In the genomic region with DNA sequence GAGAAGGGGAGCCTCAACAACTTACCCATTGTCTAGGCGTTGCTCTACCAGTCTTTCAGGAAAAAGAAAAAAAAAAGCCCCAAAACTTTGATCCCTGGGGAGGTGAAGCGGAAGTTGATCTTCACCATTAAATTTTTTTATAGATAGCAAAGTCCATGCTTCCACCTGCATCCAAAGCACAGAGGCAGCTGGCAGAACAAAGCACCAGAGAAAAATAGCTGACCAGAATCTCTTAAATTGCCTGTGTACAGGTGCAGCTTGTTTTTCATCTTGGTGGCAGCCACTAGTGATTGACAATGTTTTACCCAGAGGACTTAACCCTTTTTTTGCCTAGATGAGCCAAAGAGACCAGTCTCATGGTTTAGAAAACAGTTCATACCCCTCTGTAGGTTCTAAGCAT, we compare ENCODE assay signal across 17 cellular contexts.
DNase-seq lines count a peak whose midpoint lies in the region; ATAC-seq and TF ChIP-seq lines count a peak whose summit lies in the region.
"Had no signal": no experiment of that assay in that cellular context is flagged by ENCODE, and none has a peak within 500 bp of the region (broad histone marks: within the 10 kb centered on the region; RNA-seq: fewer than 3 reads in every experiment).

No MANE protein-coding gene starts in this region.

- H3K36me3 ChIP-seq in BLaER1: no peaks in the 10 kb centered on the region
- H3K36me3 ChIP-seq in heart left ventricle: no peaks in the 10 kb centered on the region
- H3K36me3 ChIP-seq in lower lobe of right lung: no peaks in the 10 kb centered on the region
- H3K36me3 ChIP-seq: uterus had no signal

- H3K4me2 ChIP-seq in BLaER1: peak overlapping the region; percentile 66

- H4K20me1 ChIP-seq in BLaER1: no peaks in the 10 kb centered on the region

- 49 to 70% (median 63%) methylated on average over 2 of the region's 2 CpGs for WGBS in heart left ventricle, 4 donors

- TF ChIP-seq POLR2A in heart left ventricle (IDR thresholded peaks at IDR 0.05): no peak

- intact Hi-C loops in heart left ventricle (cut with DNase I) (no loop called here), lower lobe of right lung (cut with DNase I) (no loop called here)

- H3K9me3 ChIP-seq in BLaER1 (0 out of 2 replicates have a peak, but pooled peaks cover 1% of the 10 kb centered on the region), heart left ventricle (no peaks in the 10 kb centered on the region), lower lobe of right lung (no peaks in the 10 kb centered on the region)
- H3K9me3 ChIP-seq: uterus had no signal

- peak overlapping the region; percentile 7; the same call in 1 of the 2 replicates for H3K4me3 ChIP-seq in BLaER1
- no peak overlapping the region for H3K4me3 ChIP-seq in heart left ventricle
- H3K4me3 ChIP-seq in lower lobe of right lung: no peak overlapping the region
- H3K4me3 ChIP-seq: uterus had no signal

- peak; percentile 39 for DNase-seq in GF-D8 (lab: John Stamatoyannopoulos, UW)
- peak; percentile 98 for DNase-seq in NCI-H146 treated with DMSO at 0.1 percent for 48 hours (lab: John Stamatoyannopoulos, UW; ENCODE audit: unreplicated experiment)
- DNase-seq in RPMI8226: peak; percentile 70
- no peak for DNase-seq in RKO (ENCODE audit: low spot score)
- no peak for DNase-seq in HuH-7 (ENCODE audit: low spot score)
- no peak for DNase-seq in heart left ventricle
- DNase-seq in lower lobe of right lung: no peak
- DNase-seq: activated CD8-positive, alpha-beta memory T cell treated with anti-CD3 and anti-CD28 coated beads for 24 hours; CD8-positive, alpha-beta memory T cell; central memory CD4-positive, alpha-beta T cell; effector CD8-positive, alpha-beta T cell; NCI-H524; uterus had no signal

- H3K9ac ChIP-seq in BLaER1: peak overlapping the region; percentile 48; the same call in 1 of the 2 replicates

- H3K27ac ChIP-seq in BLaER1 (peak overlapping the region; percentile 78), heart left ventricle (no peak overlapping the region), lower lobe of right lung (no peak overlapping the region)
- H3K27ac ChIP-seq: RWPE1, uterus had no signal

- H3K27me3 ChIP-seq in BLaER1: no peaks in the 10 kb centered on the region
- H3K27me3 ChIP-seq in heart left ventricle: peaks cover 0 to 7% (median 0%) of the 10 kb centered on the region in 9 donors
- H3K27me3 ChIP-seq in lower lobe of right lung (ENCODE audit: low read depth): no peaks in the 10 kb centered on the region
- H3K27me3 ChIP-seq: uterus had no signal

- no peak for ATAC-seq in heart left ventricle
- ATAC-seq in lower lobe of right lung: no peak
- ATAC-seq: activated T-helper 17 cell treated with anti-CD3 and anti-CD28 coated beads, Interleukin-2, amount 50 U/mL, for 72 hours; WTC11 had no signal

- H3K4me1 ChIP-seq in BLaER1: peaks cover 88% of the 10 kb centered on the region
- H3K4me1 ChIP-seq in heart left ventricle: peaks cover 0 to 7% (median 0%) of the 10 kb centered on the region in 12 donors
- H3K4me1 ChIP-seq in lower lobe of right lung: no peaks in the 10 kb centered on the region
- H3K4me1 ChIP-seq: uterus had no signal

- TF ChIP-seq CTCF in heart left ventricle (IDR thresholded peaks at IDR 0.05) (no peak), lower lobe of right lung (IDR thresholded peaks at IDR 0.05) (no peak)

Comparison
In these comparisons a context has a peak if more than half of its experiments do, and no peak if none do; other contexts are left out.
1. DNase-seq: peak in GF-D8 (single experiment), NCI-H146 treated with DMSO at 0.1 percent for 48 hours (single experiment) and RPMI8226 (single experiment); none in RKO (single experiment), HuH-7 (single experiment), heart left ventricle (0 of 5) and lower lobe of right lung (single experiment).